In genomic region chr16:76441391-76441790, GRCh38 we compare ENCODE assay signal across 27 cellular contexts.
"Had no signal": no experiment of that assay in that cellular context is flagged by ENCODE, and none has a peak within 500 bp of the region (broad histone marks: within the 10 kb centered on the region; RNA-seq: fewer than 3 reads in every experiment).

No MANE protein-coding gene starts in this region.

- H3K4me2 ChIP-seq: smooth muscle cell had no signal

- H3K4me3 ChIP-seq: left lung, lower lobe of right lung, ovary, right atrium auricular region, right lobe of liver, smooth muscle cell, stomach, testis, thyroid gland, transverse colon, upper lobe of left lung, vagina had no signal

- H3K4me1 Mint-ChIP-seq: immature natural killer cell; naive B cell; natural killer cell; stimulated activated naive B cell treated with anti-CD40 and anti-IgM and Interleukin-4, amounts not matched to agents 10 μg/mL and 1 μg/mL and 100 μg/mL, for 72 hours had no signal

- ATAC-seq: left colon; left lung; lower lobe of right lung; natural killer cell; right lobe of liver; stimulated activated naive B cell treated with anti-CD40 and anti-IgM and Interleukin-4, amounts not matched to agents 10 μg/mL and 1 μg/mL and 100 μg/mL, for 72 hours; stimulated activated naive CD8-positive, alpha-beta T cell treated with anti-CD3 and anti-CD28 coated beads, Interleukin-15, Interleukin-2, amounts not matched to agents 100 U/mL and 50 U/mL, for 24 hours had no signal

- DNase-seq: immature natural killer cell; kidney; left colon; left lung; lower lobe of right lung; mammary epithelial cell; mesenchymal stem cell; naive B cell; natural killer cell; nephron progenitor cell; ovary; right lobe of liver; stimulated activated CD4-positive, alpha-beta T cell treated with anti-CD3 and anti-CD28 coated beads, Interleukin-1b, Interleukin-23, amount 100 ng/mL, for 48 hours; stimulated activated CD4-positive, alpha-beta T cell treated with anti-CD3 and anti-CD28 coated beads, Interleukin-2, amount 100 ng/mL, for 48 hours; stimulated activated CD4-positive, alpha-beta T cell treated with anti-CD3 and anti-CD28 coated beads, Interleukin-4, amount 100 ng/mL, for 4 hours; stimulated activated CD8-positive, alpha-beta memory T cell treated with anti-CD3 and anti-CD28 coated beads, Interleukin-4, amount 100 ng/mL, for 48 hours; stimulated activated naive B cell treated with anti-CD40 and anti-IgM and Interleukin-4, amounts not matched to agents 10 μg/mL and 1 μg/mL and 100 μg/mL, for 72 hours; stimulated activated naive CD8-positive, alpha-beta T cell treated with anti-CD3 and anti-CD28 coated beads, Interleukin-15, Interleukin-2, amounts not matched to agents 100 U/mL and 50 U/mL, for 24 hours; stomach; testis; thyroid gland; transverse colon; upper lobe of left lung had no signal

- H3K36me3 Mint-ChIP-seq: immature natural killer cell; naive B cell; natural killer cell; stimulated activated naive B cell treated with anti-CD40 and anti-IgM and Interleukin-4, amounts not matched to agents 10 μg/mL and 1 μg/mL and 100 μg/mL, for 72 hours had no signal

- H3K27me3 Mint-ChIP-seq: naive B cell; progenitor cell of endocrine pancreas; stimulated activated naive B cell treated with anti-CD40 and anti-IgM and Interleukin-4, amounts not matched to agents 10 μg/mL and 1 μg/mL and 100 μg/mL, for 72 hours had no signal

- H3K4me3 Mint-ChIP-seq: immature natural killer cell; naive B cell; natural killer cell; nephron progenitor cell; stimulated activated naive B cell treated with anti-CD40 and anti-IgM and Interleukin-4, amounts not matched to agents 10 μg/mL and 1 μg/mL and 100 μg/mL, for 72 hours had no signal

- H3K36me3 ChIP-seq: left lung, lower lobe of right lung, ovary, right atrium auricular region, right lobe of liver, stomach, thyroid gland, transverse colon, upper lobe of left lung, vagina had no signal

- H3K27ac ChIP-seq: left lung, lower lobe of right lung, ovary, right atrium auricular region, right lobe of liver, stomach, testis, thyroid gland, transverse colon, upper lobe of left lung, vagina had no signal

- H3K27me3 ChIP-seq: left lung, ovary, right atrium auricular region, right lobe of liver, stomach, testis, thyroid gland, transverse colon, upper lobe of left lung, vagina had no signal

- H3K9me3 ChIP-seq: left lung, lower lobe of right lung, ovary, right atrium auricular region, right lobe of liver, stomach, testis, thyroid gland, transverse colon, upper lobe of left lung, vagina had no signal

- H3K4me1 ChIP-seq: left lung, lower lobe of right lung, right atrium auricular region, right lobe of liver, stomach, testis, thyroid gland, upper lobe of left lung, vagina had no signal

- H3K27ac Mint-ChIP-seq: immature natural killer cell; naive B cell; natural killer cell; nephron progenitor cell; progenitor cell of endocrine pancreas; stimulated activated naive B cell treated with anti-CD40 and anti-IgM and Interleukin-4, amounts not matched to agents 10 μg/mL and 1 μg/mL and 100 μg/mL, for 72 hours had no signal
